Comparison of ENCODE assay signal across 9 cellular contexts in the genomic region with DNA sequence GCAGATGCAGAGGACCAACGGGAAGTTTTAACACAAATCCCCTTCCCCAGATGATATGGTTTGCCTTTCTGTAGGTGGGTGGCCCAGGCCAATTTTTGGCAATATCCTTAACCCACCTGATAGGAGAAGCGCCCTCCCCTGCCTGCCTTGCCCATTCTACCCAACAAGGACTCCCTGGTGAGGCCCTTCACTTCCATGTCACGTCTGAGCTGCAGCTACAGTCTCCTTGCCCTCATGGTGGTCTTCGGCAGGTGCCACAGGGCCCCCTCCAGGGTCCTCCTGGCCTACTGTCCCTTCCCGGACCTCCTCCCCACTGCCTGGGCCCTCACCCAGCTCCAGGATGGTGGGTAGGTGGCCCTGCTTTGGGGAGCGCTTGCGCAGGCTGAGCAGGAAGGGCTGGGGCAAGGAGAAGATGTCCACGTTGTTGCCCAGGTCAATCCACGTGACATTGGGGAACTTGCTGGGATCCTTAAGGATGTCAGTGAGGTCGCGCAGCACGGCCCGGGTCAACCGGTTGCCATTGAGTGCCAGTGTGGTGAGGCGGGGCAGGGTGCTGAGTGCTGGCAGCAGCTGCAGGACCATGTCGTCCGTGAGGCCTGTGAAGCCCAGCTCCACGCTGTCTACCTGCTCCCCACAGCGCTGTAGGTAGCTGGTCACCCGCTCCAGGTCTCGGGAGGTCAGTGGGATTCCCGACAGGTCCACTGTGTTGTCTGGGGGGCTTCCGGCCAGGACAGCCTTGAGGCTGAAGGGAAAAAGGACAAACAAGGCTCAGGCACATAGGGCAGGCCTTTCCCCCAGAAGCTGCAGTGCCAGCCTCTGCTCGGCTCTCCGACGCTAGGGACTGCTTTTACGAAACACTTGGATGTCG. TPM values are rescaled to one million over a fixed set of nuclear protein-coding genes. Genes with fewer than 3 reads are reported as not detected.
DNase-seq lines count a peak whose midpoint lies in the region; ATAC-seq and TF ChIP-seq lines count a peak whose summit lies in the region.
"Had no signal": no experiment of that assay in that cellular context is flagged by ENCODE, and none has a peak within 500 bp of the region (broad histone marks: within the 10 kb centered on the region; RNA-seq: fewer than 3 reads in every experiment).

No MANE protein-coding gene starts in this region.

- no peaks in the 10 kb centered on the region for H3K27me3 ChIP-seq in CD4-positive, alpha-beta T cell (ENCODE audit: control insufficient read depth, insufficient read depth, low read length)
- H3K27me3 ChIP-seq in iPS-15b (ENCODE audit: control insufficient read depth, insufficient read depth, low read length) (no peaks in the 10 kb centered on the region), gastroesophageal sphincter (no peaks in the 10 kb centered on the region), heart left ventricle (no peaks in the 10 kb centered on the region)

- H3K27me3 Mint-ChIP-seq in CD4-positive, alpha-beta T cell: no peaks in the 10 kb centered on the region
- H3K27me3 Mint-ChIP-seq: effector memory CD8-positive, alpha-beta T cell had no signal

- no peak overlapping the region for H3K27ac ChIP-seq in CD4-positive, alpha-beta T cell (ENCODE audit: low read depth, low read length)
- H3K27ac ChIP-seq in SK-N-MC: peak overlapping the region; percentile 91
- no peak overlapping the region for H3K27ac ChIP-seq in gastroesophageal sphincter
- H3K27ac ChIP-seq in heart left ventricle: peak overlapping the region in 1 of 12 donors; percentile 73

- H3K36me3 ChIP-seq in SK-N-MC (ENCODE audit: insufficient read depth, low read length): peaks cover 84% of the 10 kb centered on the region
- peaks cover 66% of the 10 kb centered on the region for H3K36me3 ChIP-seq in iPS-15b (ENCODE audit: control insufficient read depth, insufficient read depth, low read length)
- H3K36me3 ChIP-seq in gastroesophageal sphincter: peaks cover 0 to 73% of the 10 kb centered on the region in 2 donors
- H3K36me3 ChIP-seq in heart left ventricle: peaks cover 0 to 82% (median 50%) of the 10 kb centered on the region in 9 donors

- CTCF ChIA-PET in CD4-positive, alpha-beta T cell (lab: Charles Lee): no interaction called here

- POLR2A ChIA-PET in CD4-positive, alpha-beta T cell (lab: Charles Lee): interaction anchor here (1.9 kb wide), 1 partner anchor 63 kb away, joined by 5 read pairs; the partner anchor contains the start of gene UBB

- no peak for TF ChIP-seq CTCF in CD4-positive, alpha-beta T cell (IDR thresholded peaks at IDR 0.05)
- TF ChIP-seq CTCF in gastroesophageal sphincter (IDR thresholded peaks at IDR 0.05) (no peak), heart left ventricle (IDR thresholded peaks at IDR 0.05) (no peak)

- DNase-seq in CD4-positive, alpha-beta T cell: no peak
- no peak for DNase-seq in SK-N-MC (ENCODE audit: low read depth, low spot score)
- no peak for DNase-seq in globus pallidus (ENCODE audit: low spot score)
- no peak for DNase-seq in heart left ventricle
- DNase-seq in NCI-H2107 treated with DMSO at 0.1 percent for 48 hours (lab: John Stamatoyannopoulos, UW; ENCODE audit: unreplicated experiment): no peak
- DNase-seq: effector memory CD8-positive, alpha-beta T cell had no signal

- H3K4me1 Mint-ChIP-seq in CD4-positive, alpha-beta T cell (ENCODE audit: low read depth): peaks cover 41% of the 10 kb centered on the region

- no peak overlapping the region for H3K4me3 Mint-ChIP-seq in CD4-positive, alpha-beta T cell
- H3K4me3 Mint-ChIP-seq: effector memory CD8-positive, alpha-beta T cell had no signal

- ATAC-seq in CD4-positive, alpha-beta T cell (ENCODE audit: poor library complexity): no peak
- ATAC-seq in GM18505 (IDR thresholded peaks at IDR 0.05; ENCODE audit: unreplicated experiment) (no peak), gastroesophageal sphincter (no peak), heart left ventricle (no peak)
- ATAC-seq: effector memory CD8-positive, alpha-beta T cell had no signal

- TF ChIP-seq EP300 in gastroesophageal sphincter (IDR thresholded peaks at IDR 0.05): no peak

- intact Hi-C loops in CD4-positive, alpha-beta T cell (cut with DNase I, micrococcal nuclease): no loop called here
- intact Hi-C loops in heart left ventricle (cut with DNase I): loop anchor here in 1 of 10 donors (10.0 kb wide), 1 partner anchor 59 kb away; the partner anchor contains the start of gene UBB

- H3K9me3 Mint-ChIP-seq in CD4-positive, alpha-beta T cell: no peaks in the 10 kb centered on the region
- H3K9me3 Mint-ChIP-seq: effector memory CD8-positive, alpha-beta T cell had no signal

- H3K36me3 Mint-ChIP-seq in CD4-positive, alpha-beta T cell (ENCODE audit: low read depth): peaks cover 76% of the 10 kb centered on the region

- TF ChIP-seq POLR2A in GM18505 (IDR thresholded peaks at IDR 0.05; ENCODE audit: borderline replicate concordance, extremely low read depth, insufficient read depth, insufficient read length): peak; percentile 56
- no peak for TF ChIP-seq POLR2A in gastroesophageal sphincter (IDR thresholded peaks at IDR 0.05)
- no peak for TF ChIP-seq POLR2A in heart left ventricle (IDR thresholded peaks at IDR 0.05)

- no peaks in the 10 kb centered on the region for H3K9me3 ChIP-seq in CD4-positive, alpha-beta T cell (ENCODE audit: control insufficient read depth, low read length)
- H3K9me3 ChIP-seq in SK-N-MC (ENCODE audit: low read depth, low read length) (no peaks in the 10 kb centered on the region), iPS-15b (ENCODE audit: control insufficient read depth, insufficient read depth, low read length) (no peaks in the 10 kb centered on the region), gastroesophageal sphincter (no peaks in the 10 kb centered on the region), heart left ventricle (no peaks in the 10 kb centered on the region)

- H3K4me1 ChIP-seq in iPS-15b (ENCODE audit: control insufficient read depth, insufficient read depth, low read length): peaks cover 21% of the 10 kb centered on the region
- H3K4me1 ChIP-seq in gastroesophageal sphincter: peaks cover 6 to 63% (median 10%) of the 10 kb centered on the region in 3 donors
- H3K4me1 ChIP-seq in heart left ventricle: peaks cover 7 to 63% (median 34%) of the 10 kb centered on the region in 12 donors

- WGBS in gastroesophageal sphincter (ENCODE audit: low coverage in 1 of 2), 2 donors: 75% methylated on average over 2 of the region's 28 CpGs; no CpG with 5 or more reads in 1 of the 2 donors
- 84 to 85% (median 84%) methylated on average over 17 to 28 of the region's 28 CpGs for WGBS in heart left ventricle, 4 donors

- H3K9ac ChIP-seq in SK-N-MC (ENCODE audit: insufficient read length) (peak overlapping the region; percentile 99), iPS-15b (ENCODE audit: low read depth, low read length) (peak overlapping the region; percentile 12)

- H3K27ac Mint-ChIP-seq in CD4-positive, alpha-beta T cell: peak overlapping the region; percentile 20

- H3K4me3 ChIP-seq in SK-N-MC (no peak overlapping the region), iPS-15b (ENCODE audit: low read depth, low read length) (no peak overlapping the region), gastroesophageal sphincter (no peak overlapping the region), heart left ventricle (no peak overlapping the region)

RNA-seq across cellular contexts. Expression of gene TRPV2, which starts 28.3 kb away (rescaled TPM):
- total RNA-seq in CD4-positive, alpha-beta T cell: 10 to 100 TPM; 42.8 to 45.2 TPM
- total RNA-seq in gastroesophageal sphincter (10 to 100 TPM in 3 of 4 donors, 1 to 10 TPM in 1; 6.5 to 15.5 (median 11.6) TPM), heart left ventricle (10 to 100 TPM in 5 of 9 donors, 1 to 10 TPM in 4; 5.8 to 43.5 (median 11.5) TPM)
- polyA plus RNA-seq in heart left ventricle: 1 to 10 TPM; 5.2 to 8.6 TPM

RNA-seq across cellular contexts. Expression of gene LRRC75A, which starts 48.4 kb away (rescaled TPM):
- 1 to 10 TPM; 1.5 to 1.9 TPM for total RNA-seq in CD4-positive, alpha-beta T cell
- 1 to 10 TPM in 3 of 4 donors, under 1 TPM in 1; 0.94 to 4.0 (median 2.3) TPM for total RNA-seq in gastroesophageal sphincter
- 1 to 10 TPM in 3 of 9 donors, under 1 TPM in 6; 0.37 to 2.5 (median 0.98) TPM for total RNA-seq in heart left ventricle
- under 1 TPM; 0.42 to 0.85 TPM for polyA plus RNA-seq in heart left ventricle
